Comparison of ENCODE assay signal across 1 cellular context in genomic region chr13:44629465-44630183, GRCh38.
TF ChIP-seq lines count a peak whose summit lies in the region.

No MANE protein-coding gene starts in this region.

TF ChIP-seq in SK-N-SH, 30 proteins besides CTCF, POLR2A, EP300 and RAD21 (continued from another document):
- TF ChIP-seq USF1 (IDR thresholded peaks at IDR 0.05; ENCODE audit: borderline replicate concordance, low read depth) (no peak), ZBTB33 (IDR thresholded peaks at IDR 0.05; ENCODE audit: borderline replicate concordance, low read depth) (no peak), NRF1 (IDR thresholded peaks at IDR 0.05; ENCODE audit: low read depth, low read length) (no peak), EZH2phosphoT487 (IDR thresholded peaks at IDR 0.05; ENCODE audit: borderline replicate concordance, low read depth) (no peak), YY1 (IDR thresholded peaks at IDR 0.05; ENCODE audit: low read depth) (no peak; the same call in 1 of the 2 replicates), RCOR1 (IDR thresholded peaks at IDR 0.05; ENCODE audit: low read length) (no peak), NFIC (IDR thresholded peaks at IDR 0.05; ENCODE audit: borderline replicate concordance) (peak; percentile 47; the same call in 1 of the 2 replicates), GABPA (IDR thresholded peaks at IDR 0.05; ENCODE audit: low read depth) (no peak), POLR2AphosphoS5 (IDR thresholded peaks at IDR 0.05; ENCODE audit: low read depth, low read length) (no peak), IRF3 (IDR thresholded peaks at IDR 0.05; ENCODE audit: low read depth, low read length) (no peak), GATA2 (CRISPR knock-in tag; IDR thresholded peaks at IDR 0.05) (no peak), RFX5 (IDR thresholded peaks at IDR 0.05; ENCODE audit: low read length) (no peak), FOXJ3 (CRISPR knock-in tag; IDR thresholded peaks at IDR 0.05) (no peak), CHD2 (IDR thresholded peaks at IDR 0.05; ENCODE audit: low read length, partially characterized antibody) (no peak)
